Comparison of ENCODE assay signal across 10 cellular contexts in genomic region chr1:16139473-16139962, GRCh38. TPM values are rescaled to one million over a fixed set of nuclear protein-coding genes. Genes with fewer than 3 reads are reported as not detected.
DNase-seq lines count a peak whose midpoint lies in the region; ATAC-seq and TF ChIP-seq lines count a peak whose summit lies in the region.
"Had no signal": no experiment of that assay in that cellular context is flagged by ENCODE, and none has a peak within 500 bp of the region (broad histone marks: within the 10 kb centered on the region; RNA-seq: fewer than 3 reads in every experiment).

No MANE protein-coding gene starts in this region.

- H3K27ac Mint-ChIP-seq in WTC11: peak overlapping the region; percentile 28

- DNase-seq in cardiac muscle cell (ENCODE audit: low read depth in 1 of 2, low spot score in 1 of 2) (peak in 1 of 2 donors; percentile 82), cardiac septum (ENCODE audit: low spot score) (no peak), WTC11 (ENCODE audit: low spot score) (no peak), foreskin keratinocyte (peak; percentile 72 to 84), upper lobe of left lung (no peak)
- DNase-seq in stimulated activated CD4-positive, alpha-beta T cell treated with anti-CD3 and anti-CD28 coated beads, Interleukin-12 subunit alpha, Interleukin-12 subunit beta, amount 100 ng/mL, for 4 hours: no peak
- DNase-seq: activated T-cell treated with anti-CD3 and anti-CD28 coated beads, Interleukin-2, amount 50 U/mL, for 1 hour; small intestine had no signal

- TF ChIP-seq POLR2A in upper lobe of left lung (IDR thresholded peaks at IDR 0.05): no peak

- H3K27me3 Mint-ChIP-seq in WTC11 (ENCODE audit: low read depth): no peaks in the 10 kb centered on the region

- peaks cover 32% of the 10 kb centered on the region for H3K4me1 Mint-ChIP-seq in WTC11

- H3K36me3 Mint-ChIP-seq in WTC11: peaks cover 50% of the 10 kb centered on the region

- TF ChIP-seq CTCF in cardiac muscle cell (IDR thresholded peaks at IDR 0.05; ENCODE audit: low read depth, low read length): no peak
- TF ChIP-seq CTCF in WTC11 (IDR thresholded peaks at IDR 0.05): no peak
- TF ChIP-seq CTCF in foreskin keratinocyte (conservative IDR thresholded peaks at IDR 0.05): no peak
- TF ChIP-seq CTCF in upper lobe of left lung (IDR thresholded peaks at IDR 0.05): no peak

- intact Hi-C loops in cardiac septum (cut with DNase I): no loop called here

- no peak for TF ChIP-seq EP300 in upper lobe of left lung (IDR thresholded peaks at IDR 0.05)

- H3K27ac ChIP-seq in cardiac muscle cell: peak overlapping the region; percentile 95
- H3K27ac ChIP-seq in foreskin keratinocyte: no peak overlapping the region
- peak overlapping the region; percentile 4 to 88 (median 62) for H3K27ac ChIP-seq in upper lobe of left lung

- H3K4me1 ChIP-seq in cardiac muscle cell (ENCODE audit: low read depth) (peaks cover 50% of the 10 kb centered on the region), foreskin keratinocyte (peaks cover 44% of the 10 kb centered on the region), upper lobe of left lung (peaks cover 54 to 63% (median 62%) of the 10 kb centered on the region in 4 donors)

- ATAC-seq in WTC11: no peak
- peak; percentile 47 for ATAC-seq in foreskin keratinocyte
- ATAC-seq in upper lobe of left lung (ENCODE audit: low FRiP score in 2 of 2): no peak
- ATAC-seq in GM19395 (IDR thresholded peaks at IDR 0.05; ENCODE audit: unreplicated experiment): no peak
- ATAC-seq in HG02759 (IDR thresholded peaks at IDR 0.05; ENCODE audit: unreplicated experiment): no peak

- H3K4me3 Mint-ChIP-seq in WTC11: no peak overlapping the region

- WGBS in upper lobe of left lung, 2 donors: 68 to 73% methylated on average over 3 of the region's 3 CpGs

- H3K9me3 Mint-ChIP-seq in WTC11: no peaks in the 10 kb centered on the region

- H3K4me3 ChIP-seq in cardiac muscle cell (no peak overlapping the region), upper lobe of left lung (no peak overlapping the region)

- H3K9me3 ChIP-seq in cardiac muscle cell (ENCODE audit: low read depth) (no peaks in the 10 kb centered on the region), upper lobe of left lung (no peaks in the 10 kb centered on the region)

- POLR2A ChIA-PET in WTC11 (lab: Charles Lee): interaction anchor here (0.8 kb wide), 1 partner anchor 73 kb away, joined by 3 read pairs; the partner anchor contains the start of gene ARHGEF19

- H3K36me3 ChIP-seq in cardiac muscle cell (peaks cover 14% of the 10 kb centered on the region), upper lobe of left lung (peaks cover 3 to 35% (median 32%) of the 10 kb centered on the region in 4 donors)

- no peaks in the 10 kb centered on the region for H3K27me3 ChIP-seq in cardiac muscle cell
- no peaks in the 10 kb centered on the region for H3K27me3 ChIP-seq in foreskin keratinocyte
- no peaks in the 10 kb centered on the region for H3K27me3 ChIP-seq in upper lobe of left lung

- CTCF ChIA-PET in WTC11 (lab: Charles Lee): interaction anchor here (0.7 to 2.9 kb wide), 3 partner anchors 57 to 66 kb away, joined by 3 to 20 read pairs (median 5); partner anchors contain the start of gene FAM131C

TF ChIP-seq in WTC11, 78 proteins besides CTCF, POLR2A, EP300 and RAD21:
- TF ChIP-seq AR (CRISPR knock-in tag; IDR thresholded peaks at IDR 0.05): no peak
- TF ChIP-seq CREM (CRISPR knock-in tag; IDR thresholded peaks at IDR 0.05): no peak

RNA-seq across cellular contexts. Expression of gene EPHA2, which starts 16.4 kb away (rescaled TPM):
- 21.6 and 26.2 TPM in 2 replicates for total RNA-seq in cardiac muscle cell
- 9.8 and 14.0 TPM in 2 replicates for polyA plus RNA-seq in cardiac muscle cell
- total RNA-seq in cardiac septum: 26.1 TPM
- total RNA-seq in WTC11 (2021): 31.4 to 44.4 TPM (median 31.7 TPM) in 3 replicates
- total RNA-seq in foreskin keratinocyte: 138 and 139 TPM in 2 replicates
- polyA plus RNA-seq in foreskin keratinocyte: 70.5 and 77.6 TPM in 2 replicates
- 10 to 100 TPM; 21.0 to 66.3 (median 38.7) TPM for total RNA-seq in upper lobe of left lung

Comparison
In these comparisons a context has a peak if more than half of its experiments do, and no peak if none do; other contexts are left out.
1. DNase-seq: peak in foreskin keratinocyte (2 of 2); none in cardiac septum (single experiment), WTC11 (single experiment), upper lobe of left lung (0 of 2) and stimulated activated CD4-positive, alpha-beta T cell treated with anti-CD3 and anti-CD28 coated beads, Interleukin-12 subunit alpha, Interleukin-12 subunit beta, amount 100 ng/mL, for 4 hours (single experiment).